In genomic region chr21:34722684-34723300, GRCh38 we compare ENCODE assay signal across 9 cellular contexts.
DNase-seq lines count a peak whose midpoint lies in the region; ATAC-seq and TF ChIP-seq lines count a peak whose summit lies in the region.
"Had no signal": no experiment of that assay in that cellular context is flagged by ENCODE, and none has a peak within 500 bp of the region (broad histone marks: within the 10 kb centered on the region; RNA-seq: fewer than 3 reads in every experiment).

No MANE protein-coding gene starts in this region.

- H3K4me3 ChIP-seq in coronary artery, result no peak overlapping the region
- H3K4me3 ChIP-seq: SJCRH30 had no signal

- DNase-seq in GM19240 (ENCODE audit: insufficient read length, low spot score), result peak; percentile 15
- peak; percentile 70 for DNase-seq in activated CD8-positive, alpha-beta memory T cell treated with anti-CD3 and anti-CD28 coated beads, Interleukin-2, amount 50 U/mL, for 48 hours
- peak; percentile 86 for DNase-seq in iPS-NIHi7 (ENCODE audit: extremely low spot score)
- DNase-seq in GM03348 (ENCODE audit: low spot score), result no peak
- no peak for DNase-seq in NCI-H128 (lab: John Stamatoyannopoulos, UW; ENCODE audit: unreplicated experiment)
- no peak for DNase-seq in coronary artery (ENCODE audit: low spot score)

- TF ChIP-seq CTCF in 22Rv1 (IDR thresholded peaks at IDR 0.05) (peak; percentile 78), coronary artery (IDR thresholded peaks at IDR 0.05) (no peak)

- H3K27ac ChIP-seq in 22Rv1, result no peak overlapping the region
- H3K27ac ChIP-seq in coronary artery, result no peak overlapping the region
- H3K27ac ChIP-seq: SJCRH30 had no signal

- no peak for ATAC-seq in GM21526 (IDR thresholded peaks at IDR 0.05; ENCODE audit: low FRiP score, unreplicated experiment)

Comparison
In these comparisons a context has a peak if more than half of its experiments do, and no peak if none do; other contexts are left out.
1. DNase-seq: peak in GM19240 (single experiment), activated CD8-positive, alpha-beta memory T cell treated with anti-CD3 and anti-CD28 coated beads, Interleukin-2, amount 50 U/mL, for 48 hours (single experiment) and iPS-NIHi7 (single experiment); none in GM03348 (single experiment), NCI-H128 (single experiment) and coronary artery (single experiment).